ENCODE assay signal across 8 cellular contexts in genomic region chr7:112938895-112939588, GRCh38.
DNase-seq lines count a peak whose midpoint lies in the region; ATAC-seq and TF ChIP-seq lines count a peak whose summit lies in the region.

No MANE protein-coding gene starts in this region.

- peaks cover 9% of the 10 kb centered on the region for H3K36me3 Mint-ChIP-seq in activated CD8-positive, alpha-beta memory T cell treated with anti-CD3 and anti-CD28 coated beads, Interleukin-2, amount 10 ng/mL, durations not matched to agents 7 days and 5 days

- peak overlapping the region; percentile 80 for H3K27ac Mint-ChIP-seq in activated CD8-positive, alpha-beta memory T cell treated with anti-CD3 and anti-CD28 coated beads, Interleukin-2, amount 10 ng/mL, durations not matched to agents 7 days and 5 days

- H3K9me3 ChIP-seq in esophagus muscularis mucosa = no peaks in the 10 kb centered on the region
- no peaks in the 10 kb centered on the region for H3K9me3 ChIP-seq in mucosa of rectum (ENCODE audit: control insufficient read depth in 2 of 2, low read length in 2 of 2)
- H3K9me3 ChIP-seq in stomach = no peaks in the 10 kb centered on the region

- H3K9me3 Mint-ChIP-seq in activated CD8-positive, alpha-beta memory T cell treated with anti-CD3 and anti-CD28 coated beads, Interleukin-2, amount 10 ng/mL, durations not matched to agents 7 days and 5 days (ENCODE audit: low read depth) = no peaks in the 10 kb centered on the region

- CTCF ChIA-PET in activated CD8-positive, alpha-beta memory T cell treated with anti-CD3 and anti-CD28 coated beads, Interleukin-2, amount 10 ng/mL, durations not matched to agents 7 days and 5 days (lab: Charles Lee) = interaction anchor here (0.9 to 1.5 kb wide), 2 partner anchors 73 to 140 kb away, joined by 3 read pairs; no protein-coding TSS in a partner anchor

- intact Hi-C loops in esophagus muscularis mucosa (cut with DNase I) (no loop called here), stomach (cut with DNase I; ENCODE audit: low total_unique reads) (no loop called here)

- no peak for TF ChIP-seq POLR2A in esophagus muscularis mucosa (IDR thresholded peaks at IDR 0.05; ENCODE audit: low read depth)
- no peak for TF ChIP-seq POLR2A in stomach (IDR thresholded peaks at IDR 0.05)

- H3K4me3 Mint-ChIP-seq in activated CD8-positive, alpha-beta memory T cell treated with anti-CD3 and anti-CD28 coated beads, Interleukin-2, amount 10 ng/mL, durations not matched to agents 7 days and 5 days = peak overlapping the region; percentile 77

- H3K4me1 Mint-ChIP-seq in activated CD8-positive, alpha-beta memory T cell treated with anti-CD3 and anti-CD28 coated beads, Interleukin-2, amount 10 ng/mL, durations not matched to agents 7 days and 5 days = peaks cover 29% of the 10 kb centered on the region

- no peak for TF ChIP-seq CTCF in esophagus muscularis mucosa (IDR thresholded peaks at IDR 0.05)
- TF ChIP-seq CTCF in stomach (IDR thresholded peaks at IDR 0.05) = no peak

- TF ChIP-seq EP300 in esophagus muscularis mucosa (IDR thresholded peaks at IDR 0.05) (no peak), stomach (IDR thresholded peaks at IDR 0.05) (no peak)

- peak overlapping the region; percentile 74 to 79 for H3K9ac ChIP-seq in mucosa of rectum (ENCODE audit: low read depth in 1 of 2, low read length in 2 of 2)

- H3K4me1 ChIP-seq in esophagus muscularis mucosa (peaks cover 16 to 40% (median 37%) of the 10 kb centered on the region in 4 donors), mucosa of rectum (ENCODE audit: control insufficient read depth in 2 of 2, insufficient read depth in 2 of 2, low read length in 2 of 2) (peaks cover 4 to 8% of the 10 kb centered on the region in 2 donors), stomach (peaks cover 16 to 54% (median 25%) of the 10 kb centered on the region in 4 donors)

- in situ Hi-C loops in ACHN (cut with HindIII; ENCODE audit: low pct_ligation_motif_present, low pct_unique_long_range_greater_than_20kb, low sequenced_read_pairs) = no loop called here

- DNase-seq in ACHN (peak; percentile 63), LHCN-M2 (ENCODE audit: low read depth) (peak; percentile 43), esophagus muscularis mucosa (ENCODE audit: extremely low spot score) (no peak), stomach (no peak)
- peak; percentile 65 for DNase-seq in activated CD8-positive, alpha-beta memory T cell treated with anti-CD3 and anti-CD28 coated beads, Interleukin-2, amount 10 ng/mL, durations not matched to agents 7 days and 5 days

- peak overlapping the region; percentile 81 to 83 (median 82) for H3K27ac ChIP-seq in esophagus muscularis mucosa (replicated peaks in 1 of 4)
- peak overlapping the region; percentile 39 to 69 for H3K27ac ChIP-seq in mucosa of rectum (ENCODE audit: low read depth in 2 of 2, low read length in 2 of 2)
- peak overlapping the region; percentile 66 to 87 (median 78) for H3K27ac ChIP-seq in stomach

- H3K27me3 Mint-ChIP-seq in activated CD8-positive, alpha-beta memory T cell treated with anti-CD3 and anti-CD28 coated beads, Interleukin-2, amount 10 ng/mL, durations not matched to agents 7 days and 5 days = peaks cover 4% of the 10 kb centered on the region

- H3K27me3 ChIP-seq in esophagus muscularis mucosa (no peaks in the 10 kb centered on the region), mucosa of rectum (ENCODE audit: control insufficient read depth in 2 of 2, insufficient read depth in 2 of 2, low read length in 2 of 2) (no peaks in the 10 kb centered on the region), stomach (no peaks in the 10 kb centered on the region)

- peak overlapping the region; percentile 84 to 93 (median 90) for H3K4me3 ChIP-seq in esophagus muscularis mucosa
- peak overlapping the region; percentile 83 to 95 for H3K4me3 ChIP-seq in mucosa of rectum (ENCODE audit: low read length in 2 of 2)
- peak overlapping the region; percentile 83 to 97 (median 84) for H3K4me3 ChIP-seq in stomach

- ATAC-seq in GM18909 (IDR thresholded peaks at IDR 0.05; ENCODE audit: poor library complexity, unreplicated experiment) = peak; percentile 13
- ATAC-seq in activated CD8-positive, alpha-beta memory T cell treated with anti-CD3 and anti-CD28 coated beads, Interleukin-2, amount 10 ng/mL, durations not matched to agents 7 days and 5 days = peak; percentile 5
- ATAC-seq in HG03439 (IDR thresholded peaks at IDR 0.05; ENCODE audit: unreplicated experiment) = no peak

- H3K36me3 ChIP-seq in esophagus muscularis mucosa = no peaks in the 10 kb centered on the region
- no peaks in the 10 kb centered on the region for H3K36me3 ChIP-seq in mucosa of rectum (ENCODE audit: control insufficient read depth in 2 of 2, insufficient read depth in 2 of 2, low read length in 2 of 2)
- no peaks in the 10 kb centered on the region for H3K36me3 ChIP-seq in stomach

- 5% methylated on average over 26 of the region's 26 CpGs for WGBS in esophagus muscularis mucosa
- WGBS in stomach, 5 donors = 0 to 2% (median 1%) methylated on average over 25 to 26 of the region's 26 CpGs

Comparison
In these comparisons a context has a peak if more than half of its experiments do, and no peak if none do; other contexts are left out.
1. DNase-seq: peak in ACHN (single experiment), LHCN-M2 (single experiment) and activated CD8-positive, alpha-beta memory T cell treated with anti-CD3 and anti-CD28 coated beads, Interleukin-2, amount 10 ng/mL, durations not matched to agents 7 days and 5 days (single experiment); none in esophagus muscularis mucosa (single experiment) and stomach (single experiment).
2. Peak in every context shown above with its lines, with median percentiles within 50 percentile points of each other: H3K27ac ChIP-seq and H3K4me3 ChIP-seq.